Comparison of ENCODE assay signal across 11 cellular contexts in genomic region chr2:218517434-218518206, GRCh38. TPM values are rescaled to one million over a fixed set of nuclear protein-coding genes. Genes with fewer than 3 reads are reported as not detected.
DNase-seq lines count a peak whose midpoint lies in the region; ATAC-seq and TF ChIP-seq lines count a peak whose summit lies in the region.
"Had no signal": no experiment of that assay in that cellular context is flagged by ENCODE, and none has a peak within 500 bp of the region (broad histone marks: within the 10 kb centered on the region; RNA-seq: fewer than 3 reads in every experiment).

No MANE protein-coding gene starts in this region.

- no peaks in the 10 kb centered on the region for H3K4me1 ChIP-seq in Caco-2
- H3K4me1 ChIP-seq: left lung had no signal

- H3K9me3 Mint-ChIP-seq in Caco-2 (ENCODE audit: unreplicated experiment) (no peaks in the 10 kb centered on the region), endothelial cell (ENCODE audit: unreplicated experiment) (no peaks in the 10 kb centered on the region)

- no peak overlapping the region for H3K27ac ChIP-seq in brain microvascular endothelial cell
- H3K27ac ChIP-seq: left lung had no signal

- peak; percentile 68 for ATAC-seq in GM19452 (IDR thresholded peaks at IDR 0.05; ENCODE audit: unreplicated experiment)
- ATAC-seq in HG03159 (IDR thresholded peaks at IDR 0.05; ENCODE audit: unreplicated experiment): peak; percentile 62
- ATAC-seq: left lung had no signal

- H3K4me1 Mint-ChIP-seq in Caco-2 (ENCODE audit: low read depth, unreplicated experiment): no peaks in the 10 kb centered on the region
- H3K4me1 Mint-ChIP-seq in endothelial cell (ENCODE audit: unreplicated experiment): no peaks in the 10 kb centered on the region

- H3K4me3 Mint-ChIP-seq in Caco-2 (ENCODE audit: unreplicated experiment): no peak overlapping the region
- no peak overlapping the region for H3K4me3 Mint-ChIP-seq in endothelial cell (ENCODE audit: unreplicated experiment)

- no peak overlapping the region for H3K4me3 ChIP-seq in brain microvascular endothelial cell (ENCODE audit: low read depth, low read length)
- no peak overlapping the region for H3K4me3 ChIP-seq in Caco-2 (ENCODE audit: low read depth, low read length)
- H3K4me3 ChIP-seq: left lung had no signal

- H3K36me3 Mint-ChIP-seq in Caco-2 (ENCODE audit: insufficient read depth, unreplicated experiment) (peaks cover 22% of the 10 kb centered on the region), endothelial cell (ENCODE audit: low read depth, unreplicated experiment) (peaks cover 13% of the 10 kb centered on the region)

- no peak overlapping the region for H3K27ac Mint-ChIP-seq in Caco-2 (ENCODE audit: unreplicated experiment)
- H3K27ac Mint-ChIP-seq in endothelial cell (ENCODE audit: unreplicated experiment): no peak overlapping the region

- H3K27me3 Mint-ChIP-seq in Caco-2 (ENCODE audit: insufficient read depth, unreplicated experiment) (no peaks in the 10 kb centered on the region), endothelial cell (ENCODE audit: unreplicated experiment) (no peaks in the 10 kb centered on the region)

- no TSS peak for BruUV-seq in Caco-2 (replicated peaks; lab: Mats Ljungman, UMichigan)

- CTCF ChIA-PET in Caco-2 (lab: Charles Lee): no interaction called here

- no peaks in the 10 kb centered on the region for H3K36me3 ChIP-seq in brain microvascular endothelial cell (replicated peaks)
- H3K36me3 ChIP-seq in Caco-2 (ENCODE audit: control insufficient read depth, insufficient read depth, low read length): no peaks in the 10 kb centered on the region

- DNase-seq in GM04503 (ENCODE audit: low read depth) (peak; percentile 4), brain microvascular endothelial cell (peak; percentile 3), NCI-H1417 treated with DMSO at 0.1 percent for 48 hours (lab: John Stamatoyannopoulos, UW) (no peak), Caco-2 (no peak), endothelial cell (ENCODE audit: low spot score) (no peak)
- no peak for DNase-seq in stimulated activated naive CD4-positive, alpha-beta T cell (lab: John Stamatoyannopoulos, UW)
- DNase-seq: COR-L47, left lung, NCI-H524 had no signal

- no peaks in the 10 kb centered on the region for H3K9me3 ChIP-seq in Caco-2
- H3K9me3 ChIP-seq: left lung had no signal

- POLR2A ChIA-PET in Caco-2 (lab: Charles Lee): no interaction called here

- TF ChIP-seq CTCF in brain microvascular endothelial cell (IDR thresholded peaks at IDR 0.05; ENCODE audit: low read depth, low read length, missing control alignments) (no peak), Caco-2 (IDR thresholded peaks at IDR 0.05; ENCODE audit: insufficient read depth in 1 of 2, low read depth in 1 of 2, low read length in 1 of 2, severe bottlenecking in 1 of 2, unreplicated experiment in 1 of 2) (no peak), endothelial cell (IDR thresholded peaks at IDR 0.05; ENCODE audit: unreplicated experiment) (no peak)

- in situ Hi-C loops in brain microvascular endothelial cell (cut with HindIII; ENCODE audit: low pct_ligation_motif_present, low sequenced_read_pairs): no loop called here

- no peaks in the 10 kb centered on the region for H3K27me3 ChIP-seq in brain microvascular endothelial cell (replicated peaks)
- H3K27me3 ChIP-seq in Caco-2 (replicated peaks; ENCODE audit: control insufficient read depth, insufficient read depth, low read length): no peaks in the 10 kb centered on the region
- H3K27me3 ChIP-seq: left lung had no signal

- intact Hi-C loops in Caco-2 (cut with micrococcal nuclease; ENCODE audit: unreplicated experiment): no loop called here

RNA-seq across cellular contexts. Expression of gene USP37, which starts 50.5 kb away (rescaled TPM):
- 18.6 and 22.2 TPM in 2 replicates for total RNA-seq in Caco-2 (2022)
- total RNA-seq in endothelial cell (ENCODE audit: unreplicated experiment): 16.1 TPM

RNA-seq across cellular contexts. Expression of gene CNOT9, which starts 51.0 kb away (rescaled TPM):
- total RNA-seq in Caco-2 (2022) (56.4 and 59.9 TPM in 2 replicates), endothelial cell (ENCODE audit: unreplicated experiment) (56.1 TPM)

Comparison
In these comparisons a context has a peak if more than half of its experiments do, and no peak if none do; other contexts are left out.
1. DNase-seq: peak in GM04503 (single experiment) and brain microvascular endothelial cell (single experiment); none in NCI-H1417 treated with DMSO at 0.1 percent for 48 hours (single experiment), Caco-2 (0 of 2), stimulated activated naive CD4-positive, alpha-beta T cell (0 of 6) and endothelial cell (single experiment).